ENCODE assay signal across 1 cellular context in the genomic region with DNA sequence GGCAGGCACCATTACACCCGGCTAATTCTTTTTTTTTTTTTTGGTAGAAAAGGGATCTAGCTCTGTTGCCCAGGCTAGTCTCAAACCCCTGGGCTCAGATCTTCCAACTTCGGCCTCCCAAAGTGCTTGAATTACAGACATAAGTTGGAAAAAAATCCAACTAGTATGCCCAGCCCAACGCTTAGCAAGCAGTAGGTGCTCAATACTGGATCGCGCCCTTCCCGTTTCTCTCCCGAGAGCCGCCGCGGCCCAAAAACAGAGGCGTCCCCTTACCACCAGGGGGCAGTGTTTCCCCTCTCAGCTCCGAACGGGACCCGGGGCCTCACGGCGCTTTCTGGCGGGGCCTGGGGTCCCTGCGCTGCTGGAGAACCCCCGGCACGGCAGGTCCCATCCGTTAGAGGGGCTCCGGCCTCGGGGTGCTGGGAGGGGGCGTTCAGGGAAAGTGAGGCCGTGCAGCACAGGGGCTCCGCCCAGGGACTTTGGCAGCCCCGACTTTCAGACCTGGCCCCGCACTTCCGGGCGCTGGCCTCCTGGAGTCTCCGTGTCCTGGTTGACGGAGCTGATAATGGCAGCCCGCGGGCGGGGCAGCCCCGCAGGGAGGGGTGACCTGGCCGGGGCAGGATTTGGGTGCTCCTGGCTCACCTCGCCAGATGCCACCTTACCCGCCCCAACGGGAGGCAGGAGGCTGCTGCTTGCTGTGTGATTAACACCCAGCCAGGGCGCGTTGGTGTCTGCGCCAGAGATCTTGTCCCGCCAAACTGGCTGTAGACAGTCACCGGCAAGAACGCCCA.
A peak's percentile ranks its signal among the peaks of the same experiment; 100 is the strongest.
TF ChIP-seq lines count a peak whose summit lies in the region.

No MANE protein-coding gene starts in this region.

TF ChIP-seq in K562, 482 proteins besides CTCF, POLR2A, EP300 and RAD21 (continued from another document and continues in another):
- TF ChIP-seq RBBP5 (IDR thresholded peaks at IDR 0.05; ENCODE audit: borderline replicate concordance, insufficient read depth, low read length, poor library complexity, severe bottlenecking) (peak; percentile 60), TAL1 (IDR thresholded peaks at IDR 0.05) (peak; percentile 60), PCBP2 (IDR thresholded peaks at IDR 0.05; ENCODE audit: low read depth, low read length, poor library complexity, severe bottlenecking) (no peak), GATAD2B (IDR thresholded peaks at IDR 0.05; ENCODE audit: borderline replicate concordance) (no peak), SMARCC2 (IDR thresholded peaks at IDR 0.05; ENCODE audit: low read depth) (peak; percentile 21; the same call in 1 of the 2 replicates), ZNF175 (CRISPR knock-in tag; IDR thresholded peaks at IDR 0.05; ENCODE audit: low read depth) (no peak), BRF1 (IDR thresholded peaks at IDR 0.05; ENCODE audit: borderline replicate concordance, extremely low read depth, insufficient read length) (no peak), CTBP1 (IDR thresholded peaks at IDR 0.05; ENCODE audit: borderline replicate concordance) (peak; percentile 88), IRF9 (tag; IDR thresholded peaks at IDR 0.05) (no peak), PHF8 (IDR thresholded peaks at IDR 0.05; ENCODE audit: borderline replicate concordance, low read length) (peak; percentile 77), FOXJ2 (tag; IDR thresholded peaks at IDR 0.05) (0 out of 2 replicates have a peak, but pooled peaks have one; percentile 13), SREBF2 (CRISPR knock-in tag; IDR thresholded peaks at IDR 0.05) (no peak), ETS1 (conservative IDR thresholded peaks at IDR 0.05; ENCODE audit: control insufficient read depth, low read depth, low read length) (0 out of 2 replicates have a peak, but pooled peaks have one; percentile 61), HCFC1 (IDR thresholded peaks at IDR 0.05; ENCODE audit: low read depth, low read length) (peak; percentile 11; the same call in 1 of the 2 replicates), MYC (IDR thresholded peaks at IDR 0.05; ENCODE audit: low read depth, low read length) (peak; percentile 71), MYC (CRISPR knock-in tag; IDR thresholded peaks at IDR 0.05; ENCODE audit: borderline replicate concordance, low read depth) (peak; percentile 78; the same call in 1 of the 2 replicates), GATAD2A (IDR thresholded peaks at IDR 0.05) (peak; percentile 81), NFYB (IDR thresholded peaks at IDR 0.05; ENCODE audit: extremely low read depth, insufficient read length) (no peak), RBM25 (IDR thresholded peaks at IDR 0.05; ENCODE audit: low read depth, low read length, severe bottlenecking) (no peak), NCOA4 (IDR thresholded peaks at IDR 0.05; ENCODE audit: partially characterized antibody) (no peak), USF1 (CRISPR knock-in tag; IDR thresholded peaks at IDR 0.05) (peak; percentile 29; the same call in 1 of the 2 replicates), POLR2AphosphoS2 (IDR thresholded peaks at IDR 0.05; ENCODE audit: low read length) (no peak), BRCA1 (IDR thresholded peaks at IDR 0.05) (no peak), BRCA1 (CRISPR knock-in tag; IDR thresholded peaks at IDR 0.05) (no peak), ZNF584 (CRISPR knock-in tag; IDR thresholded peaks at IDR 0.05; ENCODE audit: low read depth) (0 out of 2 replicates have a peak, but pooled peaks have one; percentile 26), KAT7 (CRISPR knock-in tag; IDR thresholded peaks at IDR 0.05; ENCODE audit: borderline replicate concordance) (peak; percentile 73; the same call in 1 of the 2 replicates), ZNF212 (CRISPR knock-in tag; IDR thresholded peaks at IDR 0.05) (peak; percentile 90), BRD9 (IDR thresholded peaks at IDR 0.05; ENCODE audit: low read depth, partially characterized antibody) (peak; percentile 98), KDM1A (IDR thresholded peaks at IDR 0.05) (no peak), MITF (IDR thresholded peaks at IDR 0.05) (no peak), CCAR2 (IDR thresholded peaks at IDR 0.05; ENCODE audit: low read depth, low read length) (no peak), ZNF41 (CRISPR knock-in tag; conservative IDR thresholded peaks at IDR 0.05) (0 out of 2 replicates have a peak, but pooled peaks have one; percentile 6), ATF1 (CRISPR knock-in tag; IDR thresholded peaks at IDR 0.05) (no peak), ATF1 (tag; IDR thresholded peaks at IDR 0.05) (peak; percentile 83), MAZ (CRISPR knock-in tag; conservative IDR thresholded peaks at IDR 0.05 in 1 of 2, IDR thresholded peaks at IDR 0.05 in 1 of 2) (peak; percentile 98 to 99)
- TF ChIP-seq, protein P1, sequence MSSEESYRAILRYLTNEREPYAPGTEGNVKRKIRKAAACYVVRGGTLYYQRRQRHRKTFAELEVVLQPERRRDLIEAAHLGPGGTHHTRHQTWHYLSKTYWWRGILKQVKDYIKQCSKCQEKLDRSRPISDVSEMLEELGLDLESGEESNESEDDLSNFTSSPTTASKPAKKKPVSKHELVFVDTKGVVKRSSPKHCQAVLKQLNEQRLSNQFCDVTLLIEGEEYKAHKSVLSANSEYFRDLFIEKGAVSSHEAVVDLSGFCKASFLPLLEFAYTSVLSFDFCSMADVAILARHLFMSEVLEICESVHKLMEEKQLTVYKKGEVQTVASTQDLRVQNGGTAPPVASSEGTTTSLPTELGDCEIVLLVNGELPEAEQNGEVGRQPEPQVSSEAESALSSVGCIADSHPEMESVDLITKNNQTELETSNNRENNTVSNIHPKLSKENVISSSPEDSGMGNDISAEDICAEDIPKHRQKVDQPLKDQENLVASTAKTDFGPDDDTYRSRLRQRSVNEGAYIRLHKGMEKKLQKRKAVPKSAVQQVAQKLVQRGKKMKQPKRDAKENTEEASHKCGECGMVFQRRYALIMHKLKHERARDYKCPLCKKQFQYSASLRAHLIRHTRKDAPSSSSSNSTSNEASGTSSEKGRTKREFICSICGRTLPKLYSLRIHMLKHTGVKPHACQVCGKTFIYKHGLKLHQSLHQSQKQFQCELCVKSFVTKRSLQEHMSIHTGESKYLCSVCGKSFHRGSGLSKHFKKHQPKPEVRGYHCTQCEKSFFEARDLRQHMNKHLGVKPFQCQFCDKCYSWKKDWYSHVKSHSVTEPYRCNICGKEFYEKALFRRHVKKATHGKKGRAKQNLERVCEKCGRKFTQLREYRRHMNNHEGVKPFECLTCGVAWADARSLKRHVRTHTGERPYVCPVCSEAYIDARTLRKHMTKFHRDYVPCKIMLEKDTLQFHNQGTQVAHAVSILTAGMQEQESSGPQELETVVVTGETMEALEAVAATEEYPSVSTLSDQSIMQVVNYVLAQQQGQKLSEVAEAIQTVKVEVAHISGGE (CRISPR knock-in tag; IDR thresholded peaks at IDR 0.05): peak in 2 of 3 experiments; percentile 17 to 75; a peak in 4 of 6 replicates
- TF ChIP-seq, protein P2, sequence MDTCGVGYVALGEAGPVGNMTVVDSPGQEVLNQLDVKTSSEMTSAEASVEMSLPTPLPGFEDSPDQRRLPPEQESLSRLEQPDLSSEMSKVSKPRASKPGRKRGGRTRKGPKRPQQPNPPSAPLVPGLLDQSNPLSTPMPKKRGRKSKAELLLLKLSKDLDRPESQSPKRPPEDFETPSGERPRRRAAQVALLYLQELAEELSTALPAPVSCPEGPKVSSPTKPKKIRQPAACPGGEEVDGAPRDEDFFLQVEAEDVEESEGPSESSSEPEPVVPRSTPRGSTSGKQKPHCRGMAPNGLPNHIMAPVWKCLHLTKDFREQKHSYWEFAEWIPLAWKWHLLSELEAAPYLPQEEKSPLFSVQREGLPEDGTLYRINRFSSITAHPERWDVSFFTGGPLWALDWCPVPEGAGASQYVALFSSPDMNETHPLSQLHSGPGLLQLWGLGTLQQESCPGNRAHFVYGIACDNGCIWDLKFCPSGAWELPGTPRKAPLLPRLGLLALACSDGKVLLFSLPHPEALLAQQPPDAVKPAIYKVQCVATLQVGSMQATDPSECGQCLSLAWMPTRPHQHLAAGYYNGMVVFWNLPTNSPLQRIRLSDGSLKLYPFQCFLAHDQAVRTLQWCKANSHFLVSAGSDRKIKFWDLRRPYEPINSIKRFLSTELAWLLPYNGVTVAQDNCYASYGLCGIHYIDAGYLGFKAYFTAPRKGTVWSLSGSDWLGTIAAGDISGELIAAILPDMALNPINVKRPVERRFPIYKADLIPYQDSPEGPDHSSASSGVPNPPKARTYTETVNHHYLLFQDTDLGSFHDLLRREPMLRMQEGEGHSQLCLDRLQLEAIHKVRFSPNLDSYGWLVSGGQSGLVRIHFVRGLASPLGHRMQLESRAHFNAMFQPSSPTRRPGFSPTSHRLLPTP (IDR thresholded peaks at IDR 0.05; ENCODE audit: borderline replicate concordance, extremely low read depth, insufficient read length): no peak
- TF ChIP-seq, protein P3, sequence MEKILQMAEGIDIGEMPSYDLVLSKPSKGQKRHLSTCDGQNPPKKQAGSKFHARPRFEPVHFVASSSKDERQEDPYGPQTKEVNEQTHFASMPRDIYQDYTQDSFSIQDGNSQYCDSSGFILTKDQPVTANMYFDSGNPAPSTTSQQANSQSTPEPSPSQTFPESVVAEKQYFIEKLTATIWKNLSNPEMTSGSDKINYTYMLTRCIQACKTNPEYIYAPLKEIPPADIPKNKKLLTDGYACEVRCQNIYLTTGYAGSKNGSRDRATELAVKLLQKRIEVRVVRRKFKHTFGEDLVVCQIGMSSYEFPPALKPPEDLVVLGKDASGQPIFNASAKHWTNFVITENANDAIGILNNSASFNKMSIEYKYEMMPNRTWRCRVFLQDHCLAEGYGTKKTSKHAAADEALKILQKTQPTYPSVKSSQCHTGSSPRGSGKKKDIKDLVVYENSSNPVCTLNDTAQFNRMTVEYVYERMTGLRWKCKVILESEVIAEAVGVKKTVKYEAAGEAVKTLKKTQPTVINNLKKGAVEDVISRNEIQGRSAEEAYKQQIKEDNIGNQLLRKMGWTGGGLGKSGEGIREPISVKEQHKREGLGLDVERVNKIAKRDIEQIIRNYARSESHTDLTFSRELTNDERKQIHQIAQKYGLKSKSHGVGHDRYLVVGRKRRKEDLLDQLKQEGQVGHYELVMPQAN (IDR thresholded peaks at IDR 0.05; ENCODE audit: borderline replicate concordance): peak; percentile 57; the same call in 1 of the 2 replicates
- TF ChIP-seq, protein P4, sequence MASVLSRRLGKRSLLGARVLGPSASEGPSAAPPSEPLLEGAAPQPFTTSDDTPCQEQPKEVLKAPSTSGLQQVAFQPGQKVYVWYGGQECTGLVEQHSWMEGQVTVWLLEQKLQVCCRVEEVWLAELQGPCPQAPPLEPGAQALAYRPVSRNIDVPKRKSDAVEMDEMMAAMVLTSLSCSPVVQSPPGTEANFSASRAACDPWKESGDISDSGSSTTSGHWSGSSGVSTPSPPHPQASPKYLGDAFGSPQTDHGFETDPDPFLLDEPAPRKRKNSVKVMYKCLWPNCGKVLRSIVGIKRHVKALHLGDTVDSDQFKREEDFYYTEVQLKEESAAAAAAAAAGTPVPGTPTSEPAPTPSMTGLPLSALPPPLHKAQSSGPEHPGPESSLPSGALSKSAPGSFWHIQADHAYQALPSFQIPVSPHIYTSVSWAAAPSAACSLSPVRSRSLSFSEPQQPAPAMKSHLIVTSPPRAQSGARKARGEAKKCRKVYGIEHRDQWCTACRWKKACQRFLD (CRISPR knock-in tag; IDR thresholded peaks at IDR 0.05): no peak
- TF ChIP-seq, protein P5, sequence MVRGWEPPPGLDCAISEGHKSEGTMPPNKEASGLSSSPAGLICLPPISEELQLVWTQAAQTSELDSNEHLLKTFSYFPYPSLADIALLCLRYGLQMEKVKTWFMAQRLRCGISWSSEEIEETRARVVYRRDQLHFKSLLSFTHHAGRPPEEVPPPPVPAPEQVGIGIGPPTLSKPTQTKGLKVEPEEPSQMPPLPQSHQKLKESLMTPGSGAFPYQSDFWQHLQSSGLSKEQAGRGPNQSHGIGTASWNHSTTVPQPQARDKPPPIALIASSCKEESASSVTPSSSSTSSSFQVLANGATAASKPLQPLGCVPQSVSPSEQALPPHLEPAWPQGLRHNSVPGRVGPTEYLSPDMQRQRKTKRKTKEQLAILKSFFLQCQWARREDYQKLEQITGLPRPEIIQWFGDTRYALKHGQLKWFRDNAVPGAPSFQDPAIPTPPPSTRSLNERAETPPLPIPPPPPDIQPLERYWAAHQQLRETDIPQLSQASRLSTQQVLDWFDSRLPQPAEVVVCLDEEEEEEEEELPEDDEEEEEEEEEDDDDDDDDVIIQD (CRISPR knock-in tag; IDR thresholded peaks at IDR 0.05): 0 out of 2 replicates have a peak, but pooled peaks have one; percentile 62
